Comparison of ENCODE assay signal across 1 cellular context in genomic region chr15:60539881-60540613, GRCh38.
TF ChIP-seq lines count a peak whose summit lies in the region.

No MANE protein-coding gene starts in this region.

TF ChIP-seq in HepG2, 621 proteins besides CTCF, POLR2A, EP300 and RAD21:
- TF ChIP-seq E2F2 (CRISPR knock-in tag; IDR thresholded peaks at IDR 0.05; ENCODE audit: borderline replicate concordance) (no peak), GTF3A (CRISPR knock-in tag; conservative IDR thresholded peaks at IDR 0.05) (no peak), ZNF788 (CRISPR knock-in tag; IDR thresholded peaks at IDR 0.05; ENCODE audit: borderline replicate concordance) (no peak), KDM5A (IDR thresholded peaks at IDR 0.05; ENCODE audit: borderline replicate concordance, low read length) (no peak), ZNF713 (CRISPR knock-in tag; IDR thresholded peaks at IDR 0.05) (no peak), TCF7 (IDR thresholded peaks at IDR 0.05; ENCODE audit: low read depth) (no peak), ADNP (CRISPR knock-in tag; IDR thresholded peaks at IDR 0.05) (no peak), XRCC5 (optimal IDR thresholded peaks at IDR 0.05; ENCODE audit: low read length) (no peak), AGO1 (IDR thresholded peaks at IDR 0.05; ENCODE audit: low read depth, low read length, poor library complexity, severe bottlenecking) (no peak), KLF9 (CRISPR knock-in tag; IDR thresholded peaks at IDR 0.05; ENCODE audit: low read depth) (no peak), TEAD3 (CRISPR knock-in tag; optimal IDR thresholded peaks at IDR 0.05; ENCODE audit: borderline replicate concordance) (no peak), ZNF510 (CRISPR knock-in tag; IDR thresholded peaks at IDR 0.05; ENCODE audit: low read depth) (no peak), ZNF33A (CRISPR knock-in tag; IDR thresholded peaks at IDR 0.05; ENCODE audit: borderline replicate concordance) (no peak), HNF4G (IDR thresholded peaks at IDR 0.05; ENCODE audit: borderline replicate concordance, low read depth, low read length) (no peak), HNF4G (CRISPR knock-in tag; IDR thresholded peaks at IDR 0.05; ENCODE audit: borderline replicate concordance, low read depth) (no peak), ZBTB1 (CRISPR knock-in tag; IDR thresholded peaks at IDR 0.05; ENCODE audit: borderline replicate concordance) (no peak), DR1 (CRISPR knock-in tag; IDR thresholded peaks at IDR 0.05) (no peak), ZNF234 (CRISPR knock-in tag; conservative IDR thresholded peaks at IDR 0.05) (no peak)
